1 cellular context compared by ENCODE assay signal in genomic region chr7:134694299-134694698, GRCh38.
TF ChIP-seq lines count a peak whose summit lies in the region.

No MANE protein-coding gene starts in this region.

TF ChIP-seq in GM12878, 131 proteins besides CTCF, POLR2A, EP300 and RAD21:
- TF ChIP-seq BMI1 (IDR thresholded peaks at IDR 0.05; ENCODE audit: borderline replicate concordance) (no peak), MLLT1 (IDR thresholded peaks at IDR 0.05) (no peak), ZBTB11 (CRISPR knock-in tag; IDR thresholded peaks at IDR 0.05) (no peak)
